2 cellular contexts compared by ENCODE assay signal in genomic region chr6:34200340-34200971, GRCh38.
TF ChIP-seq lines count a peak whose summit lies in the region.

No MANE protein-coding gene starts in this region.

TF ChIP-seq in GM12891, 5 proteins besides CTCF, POLR2A, EP300 and RAD21:
- no peak for TF ChIP-seq POLR2AphosphoS5 (IDR thresholded peaks at IDR 0.05; ENCODE audit: low read depth, low read length)
- no peak for TF ChIP-seq POU2F2 (IDR thresholded peaks at IDR 0.05; ENCODE audit: low read depth, low read length)
- no peak for TF ChIP-seq TAF1 (IDR thresholded peaks at IDR 0.05; ENCODE audit: low read depth, low read length)
- TF ChIP-seq SPI1 (IDR thresholded peaks at IDR 0.05; ENCODE audit: low read depth, low read length), result no peak
- no peak for TF ChIP-seq PAX5 (IDR thresholded peaks at IDR 0.05; ENCODE audit: insufficient read depth, low read length, severe bottlenecking)

TF ChIP-seq in K562, 482 proteins besides CTCF, POLR2A, EP300 and RAD21 (continues in another document):
- TF ChIP-seq CSDE1 (IDR thresholded peaks at IDR 0.05), result 0 out of 4 replicates have a peak, but pooled peaks of 1 of the 2 experiments have one; percentile 26
- no peak for TF ChIP-seq TBP (optimal IDR thresholded peaks at IDR 0.05; ENCODE audit: low read depth, low read length)
- TF ChIP-seq MGA (IDR thresholded peaks at IDR 0.05), result 0 out of 2 replicates have a peak, but pooled peaks have one; percentile 39
- peak; percentile 17; the same call in 1 of the 2 replicates for TF ChIP-seq CBFA2T3 (IDR thresholded peaks at IDR 0.05)
- TF ChIP-seq PRDM10 (IDR thresholded peaks at IDR 0.05; ENCODE audit: partially characterized antibody), result peak; percentile 86
- TF ChIP-seq, protein P1, sequence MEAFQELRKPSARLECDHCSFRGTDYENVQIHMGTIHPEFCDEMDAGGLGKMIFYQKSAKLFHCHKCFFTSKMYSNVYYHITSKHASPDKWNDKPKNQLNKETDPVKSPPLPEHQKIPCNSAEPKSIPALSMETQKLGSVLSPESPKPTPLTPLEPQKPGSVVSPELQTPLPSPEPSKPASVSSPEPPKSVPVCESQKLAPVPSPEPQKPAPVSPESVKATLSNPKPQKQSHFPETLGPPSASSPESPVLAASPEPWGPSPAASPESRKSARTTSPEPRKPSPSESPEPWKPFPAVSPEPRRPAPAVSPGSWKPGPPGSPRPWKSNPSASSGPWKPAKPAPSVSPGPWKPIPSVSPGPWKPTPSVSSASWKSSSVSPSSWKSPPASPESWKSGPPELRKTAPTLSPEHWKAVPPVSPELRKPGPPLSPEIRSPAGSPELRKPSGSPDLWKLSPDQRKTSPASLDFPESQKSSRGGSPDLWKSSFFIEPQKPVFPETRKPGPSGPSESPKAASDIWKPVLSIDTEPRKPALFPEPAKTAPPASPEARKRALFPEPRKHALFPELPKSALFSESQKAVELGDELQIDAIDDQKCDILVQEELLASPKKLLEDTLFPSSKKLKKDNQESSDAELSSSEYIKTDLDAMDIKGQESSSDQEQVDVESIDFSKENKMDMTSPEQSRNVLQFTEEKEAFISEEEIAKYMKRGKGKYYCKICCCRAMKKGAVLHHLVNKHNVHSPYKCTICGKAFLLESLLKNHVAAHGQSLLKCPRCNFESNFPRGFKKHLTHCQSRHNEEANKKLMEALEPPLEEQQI (IDR thresholded peaks at IDR 0.05), result peak; percentile 25; the same call in 1 of the 2 replicates
- TF ChIP-seq BCOR (IDR thresholded peaks at IDR 0.05), result peak; percentile 84
- TF ChIP-seq SIRT6 (IDR thresholded peaks at IDR 0.05; ENCODE audit: low read depth, low read length), result no peak
- TF ChIP-seq EP400 (IDR thresholded peaks at IDR 0.05), result 0 out of 2 replicates have a peak, but pooled peaks have one; percentile 36
- peak; percentile 56; the same call in 1 of the 2 replicates for TF ChIP-seq EHMT2 (IDR thresholded peaks at IDR 0.05)
- TF ChIP-seq NFYB (IDR thresholded peaks at IDR 0.05; ENCODE audit: extremely low read depth, insufficient read length), result peak; percentile 29
- no peak for TF ChIP-seq CHD2 (IDR thresholded peaks at IDR 0.05; ENCODE audit: low read depth, low read length)
- no peak for TF ChIP-seq HMG20A (CRISPR knock-in tag; conservative IDR thresholded peaks at IDR 0.05)
- TF ChIP-seq, protein P2, sequence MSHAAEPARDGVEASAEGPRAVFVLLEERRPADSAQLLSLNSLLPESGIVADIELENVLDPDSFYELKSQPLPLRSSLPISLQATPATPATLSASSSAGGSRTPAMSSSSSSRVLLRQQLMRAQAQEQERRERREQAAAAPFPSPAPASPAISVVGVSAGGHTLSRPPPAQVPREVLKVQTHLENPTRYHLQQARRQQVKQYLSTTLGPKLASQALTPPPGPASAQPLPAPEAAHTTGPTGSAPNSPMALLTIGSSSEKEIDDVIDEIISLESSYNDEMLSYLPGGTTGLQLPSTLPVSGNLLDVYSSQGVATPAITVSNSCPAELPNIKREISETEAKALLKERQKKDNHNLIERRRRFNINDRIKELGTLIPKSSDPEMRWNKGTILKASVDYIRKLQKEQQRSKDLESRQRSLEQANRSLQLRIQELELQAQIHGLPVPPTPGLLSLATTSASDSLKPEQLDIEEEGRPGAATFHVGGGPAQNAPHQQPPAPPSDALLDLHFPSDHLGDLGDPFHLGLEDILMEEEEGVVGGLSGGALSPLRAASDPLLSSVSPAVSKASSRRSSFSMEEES (CRISPR knock-in tag; IDR thresholded peaks at IDR 0.05), result peak; percentile 85
- TF ChIP-seq, protein P3, sequence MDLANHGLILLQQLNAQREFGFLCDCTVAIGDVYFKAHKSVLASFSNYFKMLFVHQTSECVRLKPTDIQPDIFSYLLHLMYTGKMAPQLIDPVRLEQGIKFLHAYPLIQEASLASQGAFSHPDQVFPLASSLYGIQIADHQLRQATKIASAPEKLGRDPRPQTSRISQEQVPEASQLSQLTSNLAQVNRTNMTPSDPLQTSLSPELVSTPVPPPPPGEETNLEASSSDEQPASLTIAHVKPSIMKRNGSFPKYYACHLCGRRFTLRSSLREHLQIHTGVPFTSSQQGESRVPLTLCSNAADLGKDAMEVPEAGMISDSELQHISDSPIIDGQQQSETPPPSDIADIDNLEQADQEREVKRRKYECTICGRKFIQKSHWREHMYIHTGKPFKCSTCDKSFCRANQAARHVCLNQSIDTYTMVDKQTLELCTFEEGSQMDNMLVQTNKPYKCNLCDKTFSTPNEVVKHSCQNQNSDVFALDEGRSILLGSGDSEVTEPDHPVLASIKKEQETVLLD (IDR thresholded peaks at IDR 0.05), result 0 out of 2 replicates have a peak, but pooled peaks have one; percentile 15
- no peak for TF ChIP-seq TAF7 (tag; IDR thresholded peaks at IDR 0.05)
- TF ChIP-seq RAD51 (IDR thresholded peaks at IDR 0.05; ENCODE audit: borderline replicate concordance, low read depth), result peak; percentile 96
- no peak for TF ChIP-seq HMBOX1 (IDR thresholded peaks at IDR 0.05)
- TF ChIP-seq L3MBTL2 (IDR thresholded peaks at IDR 0.05), result peak; percentile 39; the same call in 1 of the 2 replicates
- TF ChIP-seq CBX5 (IDR thresholded peaks at IDR 0.05; ENCODE audit: borderline replicate concordance, low read depth), result 0 out of 2 replicates have a peak, but pooled peaks have one; percentile 44
- peak; percentile 52 for TF ChIP-seq MYBL2 (IDR thresholded peaks at IDR 0.05; ENCODE audit: low read depth)
- TF ChIP-seq MYBL2 (CRISPR knock-in tag; IDR thresholded peaks at IDR 0.05; ENCODE audit: borderline replicate concordance), result no peak
- peak; percentile 82 for TF ChIP-seq USF2 (CRISPR knock-in tag; IDR thresholded peaks at IDR 0.05)
- no peak for TF ChIP-seq ZNF589 (CRISPR knock-in tag; IDR thresholded peaks at IDR 0.05; ENCODE audit: low read depth)
- peak; percentile 83 for TF ChIP-seq NR2C1 (IDR thresholded peaks at IDR 0.05)
- TF ChIP-seq NR2C1 (tag; IDR thresholded peaks at IDR 0.05), result peak; percentile 88
- no peak for TF ChIP-seq ZNF175 (CRISPR knock-in tag; IDR thresholded peaks at IDR 0.05; ENCODE audit: low read depth)
- TF ChIP-seq ARID2 (IDR thresholded peaks at IDR 0.05), result no peak
- 0 out of 2 replicates have a peak, but pooled peaks have one; percentile 49 for TF ChIP-seq HDGF (IDR thresholded peaks at IDR 0.05)
- 0 out of 2 replicates have a peak, but pooled peaks have one; percentile 20 for TF ChIP-seq MYC (IDR thresholded peaks at IDR 0.05; ENCODE audit: low read depth, low read length)
- TF ChIP-seq MYC (CRISPR knock-in tag; IDR thresholded peaks at IDR 0.05; ENCODE audit: borderline replicate concordance, low read depth), result no peak
- TF ChIP-seq HSF4 (CRISPR knock-in tag; IDR thresholded peaks at IDR 0.05; ENCODE audit: borderline replicate concordance), result no peak
- TF ChIP-seq SRF (CRISPR knock-in tag; IDR thresholded peaks at IDR 0.05), result no peak
- TF ChIP-seq FOXK1 (CRISPR knock-in tag; IDR thresholded peaks at IDR 0.05; ENCODE audit: borderline replicate concordance), result no peak
